Comparison of ENCODE assay signal across 17 cellular contexts in genomic region chr4:159413252-159413941, GRCh38.
"Had no signal": no experiment of that assay in that cellular context is flagged by ENCODE, and none has a peak within 500 bp of the region (broad histone marks: within the 10 kb centered on the region; RNA-seq: fewer than 3 reads in every experiment).

No MANE protein-coding gene starts in this region.

- H3K4me1 ChIP-seq: esophagus squamous epithelium, psoas muscle, suprapubic skin had no signal

- H3K9me3 ChIP-seq: suprapubic skin had no signal

- ATAC-seq: activated T-cell treated with anti-CD3 and anti-CD28 coated beads, Interleukin-2, amount 50 U/mL, for 4 hours; psoas muscle; sciatic nerve; stimulated activated naive CD8-positive, alpha-beta T cell treated with anti-CD3 and anti-CD28 coated beads, Interleukin-15, Interleukin-2, amounts not matched to agents 100 U/mL and 50 U/mL, for 24 hours; T-helper 17 cell had no signal

- H3K4me1 Mint-ChIP-seq: T-helper 17 cell had no signal

- H3K27ac ChIP-seq: dorsolateral prefrontal cortex, esophagus squamous epithelium, psoas muscle, suprapubic skin had no signal

- H3K4me3 ChIP-seq: dorsolateral prefrontal cortex, esophagus squamous epithelium, psoas muscle, suprapubic skin had no signal

- H3K36me3 Mint-ChIP-seq: activated CD4-positive, alpha-beta memory T cell treated with anti-CD3 and anti-CD28 coated beads for 36 hours; activated naive CD8-positive, alpha-beta T cell; type B pancreatic cell had no signal

- H3K27me3 ChIP-seq: dorsolateral prefrontal cortex, esophagus squamous epithelium, suprapubic skin had no signal

- H3K27me3 Mint-ChIP-seq: type B pancreatic cell had no signal

- H3K9me3 Mint-ChIP-seq: activated CD4-positive, alpha-beta memory T cell treated with anti-CD3 and anti-CD28 coated beads for 36 hours; activated T-cell treated with anti-CD3 and anti-CD28 coated beads, Interleukin-2, amount 50 U/mL, for 4 hours; type B pancreatic cell had no signal

- DNase-seq: activated CD4-positive, alpha-beta memory T cell treated with anti-CD3 and anti-CD28 coated beads for 36 hours; activated CD4-positive, alpha-beta T cell treated with anti-CD3 and anti-CD28 coated beads for 1 hour; activated effector memory CD4-positive, alpha-beta T cell treated with anti-CD3 and anti-CD28 coated beads, Interleukin-2, amount 50 U/mL, for 16 hours; activated T-cell treated with anti-CD3 and anti-CD28 coated beads, Interleukin-2, amount 50 U/mL, for 4 hours; dorsolateral prefrontal cortex; esophagus squamous epithelium; hypothalamus; mesenchymal stem cell; nephron progenitor cell; stimulated activated CD4-positive, alpha-beta T cell treated with anti-CD3 and anti-CD28 coated beads, Interleukin-12 subunit alpha, Interleukin-12 subunit beta, amount 100 ng/mL, for 4 hours; stimulated activated naive CD8-positive, alpha-beta T cell treated with anti-CD3 and anti-CD28 coated beads, Interleukin-15, Interleukin-2, amounts not matched to agents 100 U/mL and 50 U/mL, for 24 hours; T-helper 17 cell had no signal

- H3K4me3 Mint-ChIP-seq: activated CD4-positive, alpha-beta memory T cell treated with anti-CD3 and anti-CD28 coated beads for 36 hours; activated naive CD8-positive, alpha-beta T cell; activated T-cell treated with anti-CD3 and anti-CD28 coated beads, Interleukin-2, amount 50 U/mL, for 4 hours; nephron progenitor cell; T-helper 17 cell; type B pancreatic cell had no signal

- H3K27ac Mint-ChIP-seq: activated CD4-positive, alpha-beta memory T cell treated with anti-CD3 and anti-CD28 coated beads for 36 hours; activated naive CD8-positive, alpha-beta T cell; nephron progenitor cell; T-helper 17 cell; type B pancreatic cell had no signal

- H3K36me3 ChIP-seq: esophagus squamous epithelium, suprapubic skin had no signal
